In the genomic region with DNA sequence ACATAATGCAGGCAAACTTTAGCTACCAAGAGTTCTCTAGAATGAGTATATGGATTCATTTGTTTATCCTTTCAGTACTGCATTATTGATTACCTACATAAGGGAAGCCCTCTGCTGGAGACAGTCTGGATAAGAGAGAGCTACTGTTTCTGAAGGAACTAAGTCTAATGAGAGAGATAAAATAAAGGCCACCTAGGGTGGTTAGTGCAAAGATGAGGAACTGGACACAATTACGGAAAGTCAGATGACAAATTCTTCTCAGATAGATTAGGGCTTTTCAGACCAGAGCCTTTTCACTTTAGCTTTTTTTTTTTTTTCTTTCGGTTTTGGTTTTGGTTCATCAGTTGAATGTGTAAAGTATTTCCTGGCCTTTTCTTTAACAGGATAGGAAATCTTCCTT, we compare ENCODE assay signal across 9 cellular contexts. TPM values are rescaled to one million over a fixed set of nuclear protein-coding genes. Genes with fewer than 3 reads are reported as not detected.
DNase-seq lines count a peak whose midpoint lies in the region; ATAC-seq and TF ChIP-seq lines count a peak whose summit lies in the region.
"Had no signal": no experiment of that assay in that cellular context is flagged by ENCODE, and none has a peak within 500 bp of the region (broad histone marks: within the 10 kb centered on the region; RNA-seq: fewer than 3 reads in every experiment).

No MANE protein-coding gene starts in this region.

- H3K9me3 Mint-ChIP-seq in activated T-cell treated with anti-CD3 and anti-CD28 coated beads, Interleukin-2, amount 50 U/mL, for 72 hours = no peaks in the 10 kb centered on the region
- H3K9me3 Mint-ChIP-seq in T-cell = no peaks in the 10 kb centered on the region
- H3K9me3 Mint-ChIP-seq in stimulated activated naive CD8-positive, alpha-beta T cell treated with anti-CD3 and anti-CD28 coated beads, Interleukin-15, Interleukin-2, amounts not matched to agents 100 ng/mL and 50 ng/mL, for 24 hours = no peaks in the 10 kb centered on the region
- H3K9me3 Mint-ChIP-seq in WTC11 = no peaks in the 10 kb centered on the region

- POLR2A ChIA-PET in T-cell (lab: Charles Lee) (interaction anchor here in 1 of 2 donors (0.7 to 1.9 kb wide), 2 partner anchors 12 to 31 kb away, joined by 11 to 19 read pairs; a partner anchor contains a TSS), WTC11 (lab: Charles Lee) (no interaction called here)

- CTCF ChIA-PET in T-cell (lab: Charles Lee) (interaction anchor here (0.6 to 3.3 kb wide), 14 partner anchors 9 to 1823 kb away, joined by 3 to 27 read pairs (median 3); a partner anchor contains a TSS), WTC11 (lab: Charles Lee) (interaction anchor here (0.7 to 2.4 kb wide), 5 partner anchors 27 to 1614 kb away, joined by 3 to 13 read pairs (median 8); no protein-coding TSS in a partner anchor)

- no peaks in the 10 kb centered on the region for H3K36me3 Mint-ChIP-seq in activated T-cell treated with anti-CD3 and anti-CD28 coated beads, Interleukin-2, amount 50 U/mL, for 72 hours (ENCODE audit: insufficient read depth in 2 of 2)
- H3K36me3 Mint-ChIP-seq in T-cell (peaks cover 3% of the 10 kb centered on the region), WTC11 (no peaks in the 10 kb centered on the region)
- no peaks in the 10 kb centered on the region for H3K36me3 Mint-ChIP-seq in stimulated activated naive CD8-positive, alpha-beta T cell treated with anti-CD3 and anti-CD28 coated beads, Interleukin-15, Interleukin-2, amounts not matched to agents 100 ng/mL and 50 ng/mL, for 24 hours (ENCODE audit: low read depth)

- no peak for TF ChIP-seq CTCF in WTC11 (IDR thresholded peaks at IDR 0.05)

- H3K4me3 Mint-ChIP-seq in activated T-cell treated with anti-CD3 and anti-CD28 coated beads, Interleukin-2, amount 50 U/mL, for 72 hours = peak overlapping the region; percentile 67 to 86
- H3K4me3 Mint-ChIP-seq in T-cell (peak overlapping the region; percentile 34 to 64 (median 39)), WTC11 (no peak overlapping the region)
- peak overlapping the region; percentile 33 for H3K4me3 Mint-ChIP-seq in stimulated activated naive CD8-positive, alpha-beta T cell treated with anti-CD3 and anti-CD28 coated beads, Interleukin-15, Interleukin-2, amounts not matched to agents 100 ng/mL and 50 ng/mL, for 24 hours

- H3K27me3 Mint-ChIP-seq in activated T-cell treated with anti-CD3 and anti-CD28 coated beads, Interleukin-2, amount 50 U/mL, for 72 hours (ENCODE audit: low read depth) = no peaks in the 10 kb centered on the region
- H3K27me3 Mint-ChIP-seq in T-cell = no peaks in the 10 kb centered on the region
- H3K27me3 Mint-ChIP-seq in stimulated activated naive CD8-positive, alpha-beta T cell treated with anti-CD3 and anti-CD28 coated beads, Interleukin-15, Interleukin-2, amounts not matched to agents 100 ng/mL and 50 ng/mL, for 24 hours = peaks cover 4% of the 10 kb centered on the region
- no peaks in the 10 kb centered on the region for H3K27me3 Mint-ChIP-seq in WTC11 (ENCODE audit: low read depth)

- no peak for DNase-seq in activated T-cell treated with anti-CD3 and anti-CD28 coated beads, Interleukin-2, amount 50 U/mL, for 72 hours
- no peak for DNase-seq in activated T-cell treated with anti-CD3 and anti-CD28 coated beads, Interleukin-2, amount 50 U/mL, for 48 hours
- DNase-seq in T-cell = no peak
- DNase-seq in WTC11 (ENCODE audit: low spot score) = no peak
- DNase-seq in OCI-M2 (lab: John Stamatoyannopoulos, UW; ENCODE audit: unreplicated experiment) = no peak
- no peak for DNase-seq in amniotic stem cell (lab: John Stamatoyannopoulos, UW)
- DNase-seq: IMR-90 had no signal

- peaks cover 11% of the 10 kb centered on the region for H3K4me1 Mint-ChIP-seq in activated T-cell treated with anti-CD3 and anti-CD28 coated beads, Interleukin-2, amount 50 U/mL, for 72 hours (ENCODE audit: low read depth)
- H3K4me1 Mint-ChIP-seq in T-cell (peaks cover 11 to 13% (median 13%) of the 10 kb centered on the region in 3 donors), WTC11 (peaks cover 5% of the 10 kb centered on the region; the same call in 1 of the 2 replicates)
- peaks cover 11% of the 10 kb centered on the region for H3K4me1 Mint-ChIP-seq in stimulated activated naive CD8-positive, alpha-beta T cell treated with anti-CD3 and anti-CD28 coated beads, Interleukin-15, Interleukin-2, amounts not matched to agents 100 ng/mL and 50 ng/mL, for 24 hours (ENCODE audit: low read depth)

- peak; percentile 51 to 73 for ATAC-seq in activated T-cell treated with anti-CD3 and anti-CD28 coated beads, Interleukin-2, amount 50 U/mL, for 72 hours (replicated peaks in 1 of 2)
- peak; percentile 71 for ATAC-seq in HG02884 (IDR thresholded peaks at IDR 0.05; ENCODE audit: unreplicated experiment)
- ATAC-seq in T-cell (replicated peaks in 1 of 4) = peak in 1 of 4 experiments; percentile 44
- no peak for ATAC-seq in WTC11

- peak overlapping the region; percentile 98 for H3K27ac Mint-ChIP-seq in activated T-cell treated with anti-CD3 and anti-CD28 coated beads, Interleukin-2, amount 50 U/mL, for 72 hours
- H3K27ac Mint-ChIP-seq in T-cell (peak overlapping the region; percentile 88 to 90), WTC11 (no peak overlapping the region)
- peak overlapping the region; percentile 50 for H3K27ac Mint-ChIP-seq in stimulated activated naive CD8-positive, alpha-beta T cell treated with anti-CD3 and anti-CD28 coated beads, Interleukin-15, Interleukin-2, amounts not matched to agents 100 ng/mL and 50 ng/mL, for 24 hours

TF ChIP-seq in WTC11, 78 proteins besides CTCF, POLR2A, EP300 and RAD21:
- TF ChIP-seq SOX15 (CRISPR knock-in tag; IDR thresholded peaks at IDR 0.05) (no peak), TEAD4 (CRISPR knock-in tag; IDR thresholded peaks at IDR 0.05) (no peak), GTF2I (CRISPR knock-in tag; conservative IDR thresholded peaks at IDR 0.05) (no peak), CBFB (CRISPR knock-in tag; IDR thresholded peaks at IDR 0.05; ENCODE audit: low read depth) (no peak), NR1H2 (CRISPR knock-in tag; IDR thresholded peaks at IDR 0.05) (no peak), ZNF396 (CRISPR knock-in tag; IDR thresholded peaks at IDR 0.05; ENCODE audit: borderline replicate concordance) (no peak), SP1 (CRISPR knock-in tag; conservative IDR thresholded peaks at IDR 0.05) (no peak), ZNF263 (CRISPR knock-in tag; IDR thresholded peaks at IDR 0.05; ENCODE audit: low read depth) (no peak), SMAD3 (CRISPR knock-in tag; IDR thresholded peaks at IDR 0.05; ENCODE audit: borderline replicate concordance) (no peak), ELF4 (CRISPR knock-in tag; IDR thresholded peaks at IDR 0.05; ENCODE audit: low read depth) (no peak), ZNF317 (CRISPR knock-in tag; IDR thresholded peaks at IDR 0.05; ENCODE audit: borderline replicate concordance, low read depth) (no peak)
- TF ChIP-seq, protein P1, sequence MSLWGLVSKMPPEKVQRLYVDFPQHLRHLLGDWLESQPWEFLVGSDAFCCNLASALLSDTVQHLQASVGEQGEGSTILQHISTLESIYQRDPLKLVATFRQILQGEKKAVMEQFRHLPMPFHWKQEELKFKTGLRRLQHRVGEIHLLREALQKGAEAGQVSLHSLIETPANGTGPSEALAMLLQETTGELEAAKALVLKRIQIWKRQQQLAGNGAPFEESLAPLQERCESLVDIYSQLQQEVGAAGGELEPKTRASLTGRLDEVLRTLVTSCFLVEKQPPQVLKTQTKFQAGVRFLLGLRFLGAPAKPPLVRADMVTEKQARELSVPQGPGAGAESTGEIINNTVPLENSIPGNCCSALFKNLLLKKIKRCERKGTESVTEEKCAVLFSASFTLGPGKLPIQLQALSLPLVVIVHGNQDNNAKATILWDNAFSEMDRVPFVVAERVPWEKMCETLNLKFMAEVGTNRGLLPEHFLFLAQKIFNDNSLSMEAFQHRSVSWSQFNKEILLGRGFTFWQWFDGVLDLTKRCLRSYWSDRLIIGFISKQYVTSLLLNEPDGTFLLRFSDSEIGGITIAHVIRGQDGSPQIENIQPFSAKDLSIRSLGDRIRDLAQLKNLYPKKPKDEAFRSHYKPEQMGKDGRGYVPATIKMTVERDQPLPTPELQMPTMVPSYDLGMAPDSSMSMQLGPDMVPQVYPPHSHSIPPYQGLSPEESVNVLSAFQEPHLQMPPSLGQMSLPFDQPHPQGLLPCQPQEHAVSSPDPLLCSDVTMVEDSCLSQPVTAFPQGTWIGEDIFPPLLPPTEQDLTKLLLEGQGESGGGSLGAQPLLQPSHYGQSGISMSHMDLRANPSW (CRISPR knock-in tag; conservative IDR thresholded peaks at IDR 0.05; ENCODE audit: low read depth) = no peak
- TF ChIP-seq, protein P2, sequence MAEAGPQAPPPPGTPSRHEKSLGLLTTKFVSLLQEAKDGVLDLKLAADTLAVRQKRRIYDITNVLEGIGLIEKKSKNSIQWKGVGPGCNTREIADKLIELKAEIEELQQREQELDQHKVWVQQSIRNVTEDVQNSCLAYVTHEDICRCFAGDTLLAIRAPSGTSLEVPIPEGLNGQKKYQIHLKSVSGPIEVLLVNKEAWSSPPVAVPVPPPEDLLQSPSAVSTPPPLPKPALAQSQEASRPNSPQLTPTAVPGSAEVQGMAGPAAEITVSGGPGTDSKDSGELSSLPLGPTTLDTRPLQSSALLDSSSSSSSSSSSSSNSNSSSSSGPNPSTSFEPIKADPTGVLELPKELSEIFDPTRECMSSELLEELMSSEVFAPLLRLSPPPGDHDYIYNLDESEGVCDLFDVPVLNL (CRISPR knock-in tag; IDR thresholded peaks at IDR 0.05; ENCODE audit: borderline replicate concordance, low read depth) = no peak

RNA-seq across cellular contexts. Expression of a gene that starts 31.3 kb away (rescaled TPM):
- total RNA-seq in activated T-cell treated with anti-CD3 and anti-CD28 coated beads, Interleukin-2, amount 50 U/mL, for 72 hours = 10 to 100 TPM; 19.4 to 20.4 TPM
- 10 to 100 TPM in 3 of 5 donors, 1 to 10 TPM in 2; 9.2 to 16.5 (median 13.6) TPM for total RNA-seq in T-cell
- total RNA-seq in WTC11 (2021) = 24.9 to 28.0 TPM (median 25.2 TPM) in 3 replicates
